Comparison of ENCODE assay signal across 1 cellular context in genomic region chr17:6775871-6776405, GRCh38.
A peak's percentile ranks its signal among the peaks of the same experiment; 100 is the strongest.
TF ChIP-seq lines count a peak whose summit lies in the region.

Gene FBXO39 (plus strand): TSS chr17:6776215. CDS start chr17:6779869, 3,654 bp downstream.

TF ChIP-seq in WTC11, 78 proteins besides CTCF, POLR2A, EP300 and RAD21 (continues in another document):
- TF ChIP-seq, protein P1, sequence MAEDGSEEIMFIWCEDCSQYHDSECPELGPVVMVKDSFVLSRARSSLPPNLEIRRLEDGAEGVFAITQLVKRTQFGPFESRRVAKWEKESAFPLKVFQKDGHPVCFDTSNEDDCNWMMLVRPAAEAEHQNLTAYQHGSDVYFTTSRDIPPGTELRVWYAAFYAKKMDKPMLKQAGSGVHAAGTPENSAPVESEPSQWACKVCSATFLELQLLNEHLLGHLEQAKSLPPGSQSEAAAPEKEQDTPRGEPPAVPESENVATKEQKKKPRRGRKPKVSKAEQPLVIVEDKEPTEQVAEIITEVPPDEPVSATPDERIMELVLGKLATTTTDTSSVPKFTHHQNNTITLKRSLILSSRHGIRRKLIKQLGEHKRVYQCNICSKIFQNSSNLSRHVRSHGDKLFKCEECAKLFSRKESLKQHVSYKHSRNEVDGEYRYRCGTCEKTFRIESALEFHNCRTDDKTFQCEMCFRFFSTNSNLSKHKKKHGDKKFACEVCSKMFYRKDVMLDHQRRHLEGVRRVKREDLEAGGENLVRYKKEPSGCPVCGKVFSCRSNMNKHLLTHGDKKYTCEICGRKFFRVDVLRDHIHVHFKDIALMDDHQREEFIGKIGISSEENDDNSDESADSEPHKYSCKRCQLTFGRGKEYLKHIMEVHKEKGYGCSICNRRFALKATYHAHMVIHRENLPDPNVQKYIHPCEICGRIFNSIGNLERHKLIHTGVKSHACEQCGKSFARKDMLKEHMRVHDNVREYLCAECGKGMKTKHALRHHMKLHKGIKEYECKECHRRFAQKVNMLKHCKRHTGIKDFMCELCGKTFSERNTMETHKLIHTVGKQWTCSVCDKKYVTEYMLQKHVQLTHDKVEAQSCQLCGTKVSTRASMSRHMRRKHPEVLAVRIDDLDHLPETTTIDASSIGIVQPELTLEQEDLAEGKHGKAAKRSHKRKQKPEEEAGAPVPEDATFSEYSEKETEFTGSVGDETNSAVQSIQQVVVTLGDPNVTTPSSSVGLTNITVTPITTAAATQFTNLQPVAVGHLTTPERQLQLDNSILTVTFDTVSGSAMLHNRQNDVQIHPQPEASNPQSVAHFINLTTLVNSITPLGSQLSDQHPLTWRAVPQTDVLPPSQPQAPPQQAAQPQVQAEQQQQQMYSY (CRISPR knock-in tag; IDR thresholded peaks at IDR 0.05), result peak; percentile 87
- TF ChIP-seq ZNF219 (CRISPR knock-in tag; IDR thresholded peaks at IDR 0.05; ENCODE audit: borderline replicate concordance), result no peak
- TF ChIP-seq, protein P2, sequence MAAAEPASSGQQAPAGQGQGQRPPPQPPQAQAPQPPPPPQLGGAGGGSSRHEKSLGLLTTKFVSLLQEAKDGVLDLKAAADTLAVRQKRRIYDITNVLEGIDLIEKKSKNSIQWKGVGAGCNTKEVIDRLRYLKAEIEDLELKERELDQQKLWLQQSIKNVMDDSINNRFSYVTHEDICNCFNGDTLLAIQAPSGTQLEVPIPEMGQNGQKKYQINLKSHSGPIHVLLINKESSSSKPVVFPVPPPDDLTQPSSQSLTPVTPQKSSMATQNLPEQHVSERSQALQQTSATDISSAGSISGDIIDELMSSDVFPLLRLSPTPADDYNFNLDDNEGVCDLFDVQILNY (CRISPR knock-in tag; IDR thresholded peaks at IDR 0.05), result peak; percentile 26; the same call in 1 of the 2 replicates
- no peak for TF ChIP-seq SMAD4 (CRISPR knock-in tag; IDR thresholded peaks at IDR 0.05)
- TF ChIP-seq ZNF263 (CRISPR knock-in tag; IDR thresholded peaks at IDR 0.05; ENCODE audit: low read depth), result no peak
- TF ChIP-seq MYBL2 (CRISPR knock-in tag; IDR thresholded peaks at IDR 0.05), result no peak
- TF ChIP-seq OVOL2 (CRISPR knock-in tag; IDR thresholded peaks at IDR 0.05; ENCODE audit: borderline replicate concordance), result no peak
- no peak for TF ChIP-seq ZBTB21 (CRISPR knock-in tag; IDR thresholded peaks at IDR 0.05; ENCODE audit: borderline replicate concordance)
- no peak for TF ChIP-seq ZNF532 (CRISPR knock-in tag; IDR thresholded peaks at IDR 0.05; ENCODE audit: borderline replicate concordance)
- TF ChIP-seq, protein P3, sequence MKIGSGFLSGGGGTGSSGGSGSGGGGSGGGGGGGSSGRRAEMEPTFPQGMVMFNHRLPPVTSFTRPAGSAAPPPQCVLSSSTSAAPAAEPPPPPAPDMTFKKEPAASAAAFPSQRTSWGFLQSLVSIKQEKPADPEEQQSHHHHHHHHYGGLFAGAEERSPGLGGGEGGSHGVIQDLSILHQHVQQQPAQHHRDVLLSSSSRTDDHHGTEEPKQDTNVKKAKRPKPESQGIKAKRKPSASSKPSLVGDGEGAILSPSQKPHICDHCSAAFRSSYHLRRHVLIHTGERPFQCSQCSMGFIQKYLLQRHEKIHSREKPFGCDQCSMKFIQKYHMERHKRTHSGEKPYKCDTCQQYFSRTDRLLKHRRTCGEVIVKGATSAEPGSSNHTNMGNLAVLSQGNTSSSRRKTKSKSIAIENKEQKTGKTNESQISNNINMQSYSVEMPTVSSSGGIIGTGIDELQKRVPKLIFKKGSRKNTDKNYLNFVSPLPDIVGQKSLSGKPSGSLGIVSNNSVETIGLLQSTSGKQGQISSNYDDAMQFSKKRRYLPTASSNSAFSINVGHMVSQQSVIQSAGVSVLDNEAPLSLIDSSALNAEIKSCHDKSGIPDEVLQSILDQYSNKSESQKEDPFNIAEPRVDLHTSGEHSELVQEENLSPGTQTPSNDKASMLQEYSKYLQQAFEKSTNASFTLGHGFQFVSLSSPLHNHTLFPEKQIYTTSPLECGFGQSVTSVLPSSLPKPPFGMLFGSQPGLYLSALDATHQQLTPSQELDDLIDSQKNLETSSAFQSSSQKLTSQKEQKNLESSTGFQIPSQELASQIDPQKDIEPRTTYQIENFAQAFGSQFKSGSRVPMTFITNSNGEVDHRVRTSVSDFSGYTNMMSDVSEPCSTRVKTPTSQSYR (CRISPR knock-in tag; IDR thresholded peaks at IDR 0.05), result 0 out of 2 replicates have a peak, but pooled peaks have one; percentile 7
- TF ChIP-seq TCF7 (CRISPR knock-in tag; IDR thresholded peaks at IDR 0.05; ENCODE audit: low read depth), result no peak
- TF ChIP-seq USF2 (CRISPR knock-in tag; IDR thresholded peaks at IDR 0.05), result no peak
- TF ChIP-seq KAT7 (CRISPR knock-in tag; IDR thresholded peaks at IDR 0.05; ENCODE audit: borderline replicate concordance), result no peak
- TF ChIP-seq MAX (CRISPR knock-in tag; IDR thresholded peaks at IDR 0.05), result 0 out of 2 replicates have a peak, but pooled peaks have one; percentile 52
- no peak for TF ChIP-seq PREB (CRISPR knock-in tag; IDR thresholded peaks at IDR 0.05; ENCODE audit: borderline replicate concordance)
- TF ChIP-seq FOXP1 (CRISPR knock-in tag; IDR thresholded peaks at IDR 0.05; ENCODE audit: borderline replicate concordance), result peak; percentile 75
- TF ChIP-seq ZNF396 (CRISPR knock-in tag; IDR thresholded peaks at IDR 0.05; ENCODE audit: borderline replicate concordance), result no peak
- TF ChIP-seq ZMAT4 (CRISPR knock-in tag; IDR thresholded peaks at IDR 0.05), result no peak
- TF ChIP-seq, protein P4, sequence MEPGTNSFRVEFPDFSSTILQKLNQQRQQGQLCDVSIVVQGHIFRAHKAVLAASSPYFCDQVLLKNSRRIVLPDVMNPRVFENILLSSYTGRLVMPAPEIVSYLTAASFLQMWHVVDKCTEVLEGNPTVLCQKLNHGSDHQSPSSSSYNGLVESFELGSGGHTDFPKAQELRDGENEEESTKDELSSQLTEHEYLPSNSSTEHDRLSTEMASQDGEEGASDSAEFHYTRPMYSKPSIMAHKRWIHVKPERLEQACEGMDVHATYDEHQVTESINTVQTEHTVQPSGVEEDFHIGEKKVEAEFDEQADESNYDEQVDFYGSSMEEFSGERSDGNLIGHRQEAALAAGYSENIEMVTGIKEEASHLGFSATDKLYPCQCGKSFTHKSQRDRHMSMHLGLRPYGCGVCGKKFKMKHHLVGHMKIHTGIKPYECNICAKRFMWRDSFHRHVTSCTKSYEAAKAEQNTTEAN (CRISPR knock-in tag; IDR thresholded peaks at IDR 0.05), result no peak
- TF ChIP-seq, protein P5, sequence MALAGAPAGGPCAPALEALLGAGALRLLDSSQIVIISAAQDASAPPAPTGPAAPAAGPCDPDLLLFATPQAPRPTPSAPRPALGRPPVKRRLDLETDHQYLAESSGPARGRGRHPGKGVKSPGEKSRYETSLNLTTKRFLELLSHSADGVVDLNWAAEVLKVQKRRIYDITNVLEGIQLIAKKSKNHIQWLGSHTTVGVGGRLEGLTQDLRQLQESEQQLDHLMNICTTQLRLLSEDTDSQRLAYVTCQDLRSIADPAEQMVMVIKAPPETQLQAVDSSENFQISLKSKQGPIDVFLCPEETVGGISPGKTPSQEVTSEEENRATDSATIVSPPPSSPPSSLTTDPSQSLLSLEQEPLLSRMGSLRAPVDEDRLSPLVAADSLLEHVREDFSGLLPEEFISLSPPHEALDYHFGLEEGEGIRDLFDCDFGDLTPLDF (CRISPR knock-in tag; IDR thresholded peaks at IDR 0.05), result no peak
- no peak for TF ChIP-seq GABPB1 (CRISPR knock-in tag; IDR thresholded peaks at IDR 0.05)
- TF ChIP-seq ATF3 (CRISPR knock-in tag; conservative IDR thresholded peaks at IDR 0.05), result no peak
- TF ChIP-seq CBFB (CRISPR knock-in tag; IDR thresholded peaks at IDR 0.05; ENCODE audit: low read depth), result no peak
- TF ChIP-seq, protein P6, sequence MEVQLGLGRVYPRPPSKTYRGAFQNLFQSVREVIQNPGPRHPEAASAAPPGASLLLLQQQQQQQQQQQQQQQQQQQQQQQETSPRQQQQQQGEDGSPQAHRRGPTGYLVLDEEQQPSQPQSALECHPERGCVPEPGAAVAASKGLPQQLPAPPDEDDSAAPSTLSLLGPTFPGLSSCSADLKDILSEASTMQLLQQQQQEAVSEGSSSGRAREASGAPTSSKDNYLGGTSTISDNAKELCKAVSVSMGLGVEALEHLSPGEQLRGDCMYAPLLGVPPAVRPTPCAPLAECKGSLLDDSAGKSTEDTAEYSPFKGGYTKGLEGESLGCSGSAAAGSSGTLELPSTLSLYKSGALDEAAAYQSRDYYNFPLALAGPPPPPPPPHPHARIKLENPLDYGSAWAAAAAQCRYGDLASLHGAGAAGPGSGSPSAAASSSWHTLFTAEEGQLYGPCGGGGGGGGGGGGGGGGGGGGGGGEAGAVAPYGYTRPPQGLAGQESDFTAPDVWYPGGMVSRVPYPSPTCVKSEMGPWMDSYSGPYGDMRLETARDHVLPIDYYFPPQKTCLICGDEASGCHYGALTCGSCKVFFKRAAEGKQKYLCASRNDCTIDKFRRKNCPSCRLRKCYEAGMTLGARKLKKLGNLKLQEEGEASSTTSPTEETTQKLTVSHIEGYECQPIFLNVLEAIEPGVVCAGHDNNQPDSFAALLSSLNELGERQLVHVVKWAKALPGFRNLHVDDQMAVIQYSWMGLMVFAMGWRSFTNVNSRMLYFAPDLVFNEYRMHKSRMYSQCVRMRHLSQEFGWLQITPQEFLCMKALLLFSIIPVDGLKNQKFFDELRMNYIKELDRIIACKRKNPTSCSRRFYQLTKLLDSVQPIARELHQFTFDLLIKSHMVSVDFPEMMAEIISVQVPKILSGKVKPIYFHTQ (CRISPR knock-in tag; IDR thresholded peaks at IDR 0.05), result no peak
- TF ChIP-seq RORB (CRISPR knock-in tag; IDR thresholded peaks at IDR 0.05), result no peak
- TF ChIP-seq ZNF423 (CRISPR knock-in tag; IDR thresholded peaks at IDR 0.05), result no peak
- TF ChIP-seq ATF2 (CRISPR knock-in tag; IDR thresholded peaks at IDR 0.05; ENCODE audit: borderline replicate concordance, low read depth), result no peak
- TF ChIP-seq RELA (CRISPR knock-in tag; IDR thresholded peaks at IDR 0.05; ENCODE audit: borderline replicate concordance), result peak; percentile 50; the same call in 1 of the 2 replicates
- no peak for TF ChIP-seq ZNF121 (CRISPR knock-in tag; IDR thresholded peaks at IDR 0.05)
- TF ChIP-seq GRHL2 (CRISPR knock-in tag; IDR thresholded peaks at IDR 0.05; ENCODE audit: insufficient replicate concordance, severe bottlenecking), result no peak
- TF ChIP-seq ZNF671 (CRISPR knock-in tag; IDR thresholded peaks at IDR 0.05), result no peak
